In the genomic region with DNA sequence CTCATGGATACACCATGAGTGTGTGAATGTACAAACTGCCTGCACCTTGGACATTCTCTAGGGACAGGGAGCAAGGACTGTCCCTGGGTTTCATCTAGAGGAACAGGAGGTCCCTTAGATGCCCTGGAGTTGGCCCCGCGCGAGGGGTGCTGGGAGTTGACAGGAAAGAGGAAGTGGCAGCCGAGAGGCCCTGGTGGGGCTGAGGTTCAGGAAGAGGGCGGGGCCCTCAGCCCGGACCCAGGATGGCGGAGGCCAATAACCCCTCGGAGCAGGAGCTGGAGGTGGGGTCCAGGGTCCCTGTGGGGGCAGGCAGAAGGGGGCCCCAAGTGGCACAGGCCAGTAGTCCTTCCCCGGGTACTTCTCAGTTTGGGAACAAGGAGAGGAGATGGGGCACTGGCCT, we compare ENCODE assay signal across 8 cellular contexts. TPM values are rescaled to one million over a fixed set of nuclear protein-coding genes. Genes with fewer than 3 reads are reported as not detected.
DNase-seq lines count a peak whose midpoint lies in the region; ATAC-seq and TF ChIP-seq lines count a peak whose summit lies in the region.

No MANE protein-coding gene starts in this region.

- no peak overlapping the region for H3K4me3 ChIP-seq in endodermal cell (ENCODE audit: low read length)
- no peak overlapping the region for H3K4me3 ChIP-seq in prostate gland

- WGBS in adipose tissue, 3 donors: 31 to 59% (median 35%) methylated on average over 9 of the region's 9 CpGs
- WGBS in endodermal cell (ENCODE audit: insufficient coverage in 1 of 2, insufficient read length in 1 of 2), 2 experiments: 79 to 88% methylated on average over 4 to 9 of the region's 9 CpGs
- WGBS in prostate gland: 66% methylated on average over 9 of the region's 9 CpGs

- no peak overlapping the region for H3K9ac ChIP-seq in endodermal cell (ENCODE audit: extremely low read depth, low read length, poor library complexity, severe bottlenecking)

- H3K36me3 Mint-ChIP-seq in mesothelial cell of epicardium (peaks cover 20% of the 10 kb centered on the region), endodermal cell (ENCODE audit: low read depth) (peaks cover 28% of the 10 kb centered on the region)

- TF ChIP-seq CTCF in mesothelial cell of epicardium (IDR thresholded peaks at IDR 0.05; ENCODE audit: unreplicated experiment) (no peak), endodermal cell (conservative IDR thresholded peaks at IDR 0.05) (no peak), prostate gland (IDR thresholded peaks at IDR 0.05) (no peak)

- DNase-seq in T-helper 2 cell (peak; percentile 47 to 88 (median 67)), mesothelial cell of epicardium (ENCODE audit: low spot score in 2 of 2, unreplicated experiment in 2 of 2) (no peak), endodermal cell (no peak), prostate gland (ENCODE audit: low spot score) (no peak)
- peak; percentile 53 to 74 (median 67) for DNase-seq in stimulated activated naive CD4-positive, alpha-beta T cell (lab: John Stamatoyannopoulos, UW)

- intact Hi-C loops in prostate gland (cut with DNase I): no loop called here

- ATAC-seq in GM18498 (IDR thresholded peaks at IDR 0.05; ENCODE audit: unreplicated experiment) (peak; percentile 85), HG02885 (IDR thresholded peaks at IDR 0.05; ENCODE audit: poor library complexity, unreplicated experiment) (peak; percentile 75)

- H3K9me3 Mint-ChIP-seq in mesothelial cell of epicardium (no peaks in the 10 kb centered on the region), endodermal cell (no peaks in the 10 kb centered on the region)

- H3K27ac ChIP-seq in adipose tissue (ENCODE audit: low read depth, low read length) (peak overlapping the region; percentile 12), endodermal cell (ENCODE audit: low read depth, low read length) (no peak overlapping the region), prostate gland (no peak overlapping the region)

- H3K36me3 ChIP-seq in endodermal cell (ENCODE audit: control insufficient read depth, insufficient read depth, low read length): peaks cover 35% of the 10 kb centered on the region
- H3K36me3 ChIP-seq in prostate gland: peaks cover 17 to 22% of the 10 kb centered on the region in 2 donors

- no peaks in the 10 kb centered on the region for H3K4me1 ChIP-seq in endodermal cell (ENCODE audit: control insufficient read depth, insufficient read depth, low read length)
- no peaks in the 10 kb centered on the region for H3K4me1 ChIP-seq in prostate gland (replicated peaks)

- H3K27me3 ChIP-seq in endodermal cell (ENCODE audit: control insufficient read depth, insufficient read depth, low read length, poor library complexity, severe bottlenecking) (no peaks in the 10 kb centered on the region), prostate gland (replicated peaks; ENCODE audit: insufficient read depth) (no peaks in the 10 kb centered on the region)

- TF ChIP-seq POLR2A in prostate gland (IDR thresholded peaks at IDR 0.05): no peak

- H3K27me3 Mint-ChIP-seq in mesothelial cell of epicardium (ENCODE audit: low read depth): no peaks in the 10 kb centered on the region
- H3K27me3 Mint-ChIP-seq in endodermal cell (ENCODE audit: insufficient read depth): no peaks in the 10 kb centered on the region

- H3K9me3 ChIP-seq in endodermal cell (ENCODE audit: control insufficient read depth, low read length) (no peaks in the 10 kb centered on the region), prostate gland (no peaks in the 10 kb centered on the region)

- H3K4me1 Mint-ChIP-seq in mesothelial cell of epicardium (peaks cover 15% of the 10 kb centered on the region), endodermal cell (no peaks in the 10 kb centered on the region)

- H3K27ac Mint-ChIP-seq in mesothelial cell of epicardium (peak overlapping the region; percentile 53), endodermal cell (no peak overlapping the region)

- H3K4me3 Mint-ChIP-seq in mesothelial cell of epicardium: no peak overlapping the region
- no peak overlapping the region for H3K4me3 Mint-ChIP-seq in endodermal cell

RNA-seq across cellular contexts. Expression of gene PKN1, which starts 6.9 kb away (rescaled TPM):
- 10 to 100 TPM; 35.8 to 99.0 (median 66.4) TPM for polyA plus RNA-seq in adipose tissue
- total RNA-seq in mesothelial cell of epicardium (84.5 to 89.1 TPM (median 85.9 TPM) in 3 replicates), endodermal cell (100 to 1,000 TPM; 103 to 141 TPM), prostate gland (100 to 1,000 TPM in 1 of 2 donors, 10 to 100 TPM in 1; 54.3 to 255 TPM)
- 89.7 TPM for polyA plus RNA-seq in endodermal cell (2013, experiment 1 of 2)
- 76.1 TPM for polyA plus RNA-seq in endodermal cell (2013, experiment 2 of 2)

RNA-seq across cellular contexts. Expression of gene DDX39A, which starts 20.9 kb away (rescaled TPM):
- 10 to 100 TPM; 27.3 to 76.8 (median 65.3) TPM for polyA plus RNA-seq in adipose tissue
- total RNA-seq in mesothelial cell of epicardium (66.9 to 68.6 TPM (median 67.6 TPM) in 3 replicates), endodermal cell (10 to 100 TPM; 82.5 to 86.1 TPM), prostate gland (100 to 1,000 TPM in 1 of 2 donors, 10 to 100 TPM in 1; 64.9 to 121 TPM)
- polyA plus RNA-seq in endodermal cell (2013, experiment 1 of 2): 96.1 TPM
- polyA plus RNA-seq in endodermal cell (2013, experiment 2 of 2): 90.8 TPM

RNA-seq across cellular contexts. Expression of gene PTGER1, which starts 35.1 kb away (rescaled TPM):
- 1 to 10 TPM in 1 of 3 donors, under 1 TPM in 1, not detected in 1; 0.18 to 1.9 TPM for polyA plus RNA-seq in adipose tissue
- total RNA-seq in mesothelial cell of epicardium: 2.8 to 3.5 TPM (median 2.8 TPM) in 3 replicates
- total RNA-seq in endodermal cell: 1 to 10 TPM in 1 of 2 donors, under 1 TPM in 1; 0.81 to 1.0 TPM
- polyA plus RNA-seq in endodermal cell (2013, experiment 1 of 2): not detected
- 0.37 TPM for polyA plus RNA-seq in endodermal cell (2013, experiment 2 of 2)
- total RNA-seq in prostate gland: 1 to 10 TPM in 1 of 2 donors, not detected in 1; 1.0 TPM

RNA-seq across cellular contexts. Expression of gene GIPC1, which starts 55.9 kb away (rescaled TPM):
- 10 to 100 TPM; 34.6 to 80.5 (median 53.6) TPM for polyA plus RNA-seq in adipose tissue
- total RNA-seq in mesothelial cell of epicardium (108 to 111 TPM (median 111 TPM) in 3 replicates), endodermal cell (10 to 100 TPM; 68.6 to 72.6 TPM), prostate gland (100 to 1,000 TPM in 1 of 2 donors, 10 to 100 TPM in 1; 71.8 to 101 TPM)
- 60.1 TPM for polyA plus RNA-seq in endodermal cell (2013, experiment 1 of 2)
- polyA plus RNA-seq in endodermal cell (2013, experiment 2 of 2): 55.9 TPM

RNA-seq across cellular contexts. Expression of gene ADGRE5, which starts 58.8 kb away (rescaled TPM):
- polyA plus RNA-seq in adipose tissue: 10 to 100 TPM; 17.3 to 42.1 (median 38.6) TPM
- total RNA-seq in mesothelial cell of epicardium (4.5 to 5.4 TPM (median 4.9 TPM) in 3 replicates), endodermal cell (1 to 10 TPM in 1 of 2 donors, under 1 TPM in 1; 0.60 to 1.2 TPM), prostate gland (10 to 100 TPM; 16.3 to 42.2 TPM)
- 2.8 TPM for polyA plus RNA-seq in endodermal cell (2013, experiment 1 of 2)
- 2.3 TPM for polyA plus RNA-seq in endodermal cell (2013, experiment 2 of 2)

Comparison
In these comparisons a context has a peak if more than half of its experiments do, and no peak if none do; other contexts are left out.
1. DNase-seq: peak in T-helper 2 cell (5 of 5) and stimulated activated naive CD4-positive, alpha-beta T cell (6 of 6); none in mesothelial cell of epicardium (0 of 2), endodermal cell (single experiment) and prostate gland (single experiment).